ENCODE assay signal across 7 cellular contexts in genomic region chrX:130108647-130109428, GRCh38. TPM values are rescaled to one million over a fixed set of nuclear protein-coding genes. Genes with fewer than 3 reads are reported as not detected.
DNase-seq lines count a peak whose midpoint lies in the region; ATAC-seq and TF ChIP-seq lines count a peak whose summit lies in the region.

No MANE protein-coding gene starts in this region.

- ATAC-seq in GM21367 (IDR thresholded peaks at IDR 0.05; ENCODE audit: unreplicated experiment) (peak; percentile 73), HG03565 (IDR thresholded peaks at IDR 0.05; ENCODE audit: unreplicated experiment) (peak; percentile 50)

- WGBS in ovary, 3 donors = 42 to 45% (median 43%) methylated on average over 8 to 9 of the region's 9 CpGs

- no peak for TF ChIP-seq POLR2A in ovary (IDR thresholded peaks at IDR 0.05)

- CTCF ChIA-PET in GM10248 (lab: Yijun Ruan, JAX) = interaction anchor here (1.0 to 3.9 kb wide), 5 partner anchors 10 to 29 kb away, joined by 3 to 21 read pairs (median 5); no protein-coding TSS in a partner anchor

- TF ChIP-seq EP300 in ovary (IDR thresholded peaks at IDR 0.05) = no peak

- H3K27ac Mint-ChIP-seq in T-helper 2 cell treated with Interferon-gamma antibody and Interleukin-4, amounts not matched to agents 5 μg/mL and 100 μg/mL, for 36 hours = peak overlapping the region; percentile 87

- no peaks in the 10 kb centered on the region for H3K27me3 ChIP-seq in ovary

- POLR2A ChIA-PET in GM10248 (lab: Yijun Ruan, JAX) = interaction anchor here (1.1 kb wide), 1 partner anchor 24 kb away, joined by 4 read pairs; no protein-coding TSS in a partner anchor

- peak overlapping the region in 1 of 2 donors; percentile 93 for H3K27ac ChIP-seq in ovary

- H3K36me3 Mint-ChIP-seq in T-helper 2 cell treated with Interferon-gamma antibody and Interleukin-4, amounts not matched to agents 5 μg/mL and 100 μg/mL, for 36 hours (ENCODE audit: low read depth) = peaks cover 11% of the 10 kb centered on the region

- H3K4me1 ChIP-seq in ovary (ENCODE audit: insufficient read depth) = peaks cover 2% of the 10 kb centered on the region

- H3K9me3 ChIP-seq in ovary = no peaks in the 10 kb centered on the region

- H3K4me3 ChIP-seq in epithelial cell of esophagus (ENCODE audit: low read length) (peak overlapping the region; percentile 58), ovary (peak overlapping the region; percentile 52)

- peak overlapping the region; percentile 94 for H3K4me3 Mint-ChIP-seq in T-helper 2 cell treated with Interferon-gamma antibody and Interleukin-4, amounts not matched to agents 5 μg/mL and 100 μg/mL, for 36 hours

- intact Hi-C loops in ovary (cut with DNase I) = no loop called here

- H3K4me1 Mint-ChIP-seq in T-helper 2 cell treated with Interferon-gamma antibody and Interleukin-4, amounts not matched to agents 5 μg/mL and 100 μg/mL, for 36 hours (ENCODE audit: low read depth) = peaks cover 23% of the 10 kb centered on the region

- no peak for TF ChIP-seq CTCF in GM10248 (IDR thresholded peaks at IDR 0.05; ENCODE audit: control extremely low read depth, extremely low read depth, low read depth, missing control alignments)
- TF ChIP-seq CTCF in epithelial cell of esophagus (IDR thresholded peaks at IDR 0.05; ENCODE audit: insufficient read depth, low read depth, low read length, missing control alignments) = no peak
- TF ChIP-seq CTCF in ovary (IDR thresholded peaks at IDR 0.05) = no peak

- no peaks in the 10 kb centered on the region for H3K36me3 ChIP-seq in ovary

- H3K27me3 Mint-ChIP-seq in T-helper 2 cell treated with Interferon-gamma antibody and Interleukin-4, amounts not matched to agents 5 μg/mL and 100 μg/mL, for 36 hours (ENCODE audit: low read depth) = no peaks in the 10 kb centered on the region

- H3K9me3 Mint-ChIP-seq in T-helper 2 cell treated with Interferon-gamma antibody and Interleukin-4, amounts not matched to agents 5 μg/mL and 100 μg/mL, for 36 hours = no peaks in the 10 kb centered on the region

- DNase-seq in GM10248 (ENCODE audit: extremely low spot score) = peak; percentile 69
- no peak for DNase-seq in T-helper 2 cell treated with Interferon-gamma antibody and Interleukin-4, amounts not matched to agents 5 μg/mL and 100 μg/mL, for 36 hours (ENCODE audit: low spot score)
- peak; percentile 45 for DNase-seq in epithelial cell of esophagus (ENCODE audit: low read depth)
- DNase-seq in ovary = no peak
- DNase-seq in NCI-H1092 treated with DMSO at 0.1 percent for 48 hours (lab: John Stamatoyannopoulos, UW) = no peak

RNA-seq across cellular contexts. Expression of gene ELF4, which starts 1.5 kb away (rescaled TPM):
- 10 to 100 TPM in 6 of 7 donors, 1 to 10 TPM in 1; 9.3 to 24.2 (median 20.2) TPM for total RNA-seq in ovary
- polyA plus RNA-seq in ovary = 10 to 100 TPM; 13.0 to 25.6 TPM

RNA-seq across cellular contexts. Expression of gene AIFM1, which starts 56.8 kb away (rescaled TPM):
- 10 to 100 TPM in 6 of 7 donors, 1 to 10 TPM in 1; 5.2 to 25.6 (median 20.5) TPM for total RNA-seq in ovary
- 10 to 100 TPM; 11.7 to 51.4 TPM for polyA plus RNA-seq in ovary

Comparison
In these comparisons a context has a peak if more than half of its experiments do, and no peak if none do; other contexts are left out.
1. DNase-seq: peak in GM10248 (single experiment) and epithelial cell of esophagus (single experiment); none in T-helper 2 cell treated with Interferon-gamma antibody and Interleukin-4, amounts not matched to agents 5 μg/mL and 100 μg/mL, for 36 hours (single experiment), ovary (0 of 5) and NCI-H1092 treated with DMSO at 0.1 percent for 48 hours (single experiment).